In genomic region chr11:57638005-57638760, GRCh38 we compare ENCODE assay signal across 9 cellular contexts. TPM values are rescaled to one million over a fixed set of nuclear protein-coding genes. Genes with fewer than 3 reads are reported as not detected.
A peak's percentile ranks its signal among the peaks of the same experiment; 100 is the strongest.
DNase-seq lines count a peak whose midpoint lies in the region; ATAC-seq and TF ChIP-seq lines count a peak whose summit lies in the region.
"Had no signal": no experiment of that assay in that cellular context is flagged by ENCODE, and none has a peak within 500 bp of the region (broad histone marks: within the 10 kb centered on the region; RNA-seq: fewer than 3 reads in every experiment).

No MANE protein-coding gene starts in this region.

- peaks cover 39% of the 10 kb centered on the region for H3K4me1 Mint-ChIP-seq in osteocyte (ENCODE audit: unreplicated experiment)

- H3K27ac Mint-ChIP-seq in osteocyte (ENCODE audit: unreplicated experiment): peak overlapping the region; percentile 83

- DNase-seq in AG10803 (ENCODE audit: low read depth) (peak; percentile 86), NCI-H226 (peak; percentile 87), ascending aorta (ENCODE audit: low spot score in 2 of 2) (peak in 1 of 2 donors; percentile 88), left ventricle myocardium inferior (peak; percentile 63), osteocyte (ENCODE audit: extremely low spot score, unreplicated experiment) (peak; percentile 89), posterior vena cava (ENCODE audit: low spot score) (no peak)

- peak overlapping the region; percentile 92 for H3K4me3 Mint-ChIP-seq in osteocyte (ENCODE audit: unreplicated experiment)

- no peaks in the 10 kb centered on the region for H3K9me3 Mint-ChIP-seq in osteocyte (ENCODE audit: unreplicated experiment)

- H3K4me1 ChIP-seq in ascending aorta (peaks cover 3 to 27% of the 10 kb centered on the region in 2 donors), left ventricle myocardium inferior (peaks cover 40% of the 10 kb centered on the region)

- intact Hi-C loops in ascending aorta (cut with DNase I) (loop anchor here (2.0 kb wide), 1 partner anchor 41 kb away; the partner anchor contains the start of gene SERPING1), left ventricle myocardium inferior (cut with micrococcal nuclease) (no loop called here), posterior vena cava (cut with DNase I) (loop anchor here in 1 of 2 donors (5.0 kb wide), 1 partner anchor 36 kb away; no protein-coding TSS in a partner anchor)

- no peaks in the 10 kb centered on the region for H3K36me3 Mint-ChIP-seq in osteocyte (ENCODE audit: unreplicated experiment)

- peaks cover 17% of the 10 kb centered on the region for H3K27me3 Mint-ChIP-seq in osteocyte (ENCODE audit: unreplicated experiment)

- H3K27me3 ChIP-seq in ascending aorta (no peaks in the 10 kb centered on the region), left ventricle myocardium inferior (ENCODE audit: low read depth) (peaks cover 8% of the 10 kb centered on the region)

- peak overlapping the region; percentile 62 to 82 for H3K27ac ChIP-seq in ascending aorta
- peak overlapping the region; percentile 83 for H3K27ac ChIP-seq in left ventricle myocardium inferior (replicated peaks)
- H3K27ac ChIP-seq: HL-60 had no signal

- ATAC-seq in GM19043 (IDR thresholded peaks at IDR 0.05; ENCODE audit: low read depth, unreplicated experiment) (peak; percentile 51), GM21360 (IDR thresholded peaks at IDR 0.05; ENCODE audit: unreplicated experiment) (no peak)

- no peak for TF ChIP-seq CTCF in AG10803 (conservative IDR thresholded peaks at IDR 0.05; ENCODE audit: low read length)
- TF ChIP-seq CTCF in ascending aorta (IDR thresholded peaks at IDR 0.05): no peak
- no peak for TF ChIP-seq CTCF in left ventricle myocardium inferior (IDR thresholded peaks at IDR 0.05; ENCODE audit: borderline replicate concordance)
- TF ChIP-seq CTCF in osteocyte (IDR thresholded peaks at IDR 0.05): no peak

- H3K9me3 ChIP-seq in ascending aorta (no peaks in the 10 kb centered on the region), left ventricle myocardium inferior (replicated peaks) (no peaks in the 10 kb centered on the region)

- H3K36me3 ChIP-seq in ascending aorta: no peaks in the 10 kb centered on the region
- H3K36me3 ChIP-seq in left ventricle myocardium inferior: no peaks in the 10 kb centered on the region

- peak overlapping the region; percentile 99 for H3K4me3 ChIP-seq in AG10803 (ENCODE audit: low read length)
- H3K4me3 ChIP-seq in ascending aorta: peak overlapping the region; percentile 86 to 94
- H3K4me3 ChIP-seq in left ventricle myocardium inferior: peak overlapping the region; percentile 93

RNA-seq across cellular contexts. Expression of gene YPEL4, which starts 11.5 kb away (rescaled TPM):
- not detected for total RNA-seq in ascending aorta
- total RNA-seq in left ventricle myocardium inferior: 0.55 TPM
- 0.24 and 0.35 TPM in 2 replicates for total RNA-seq in osteocyte
- total RNA-seq in posterior vena cava: 1 to 10 TPM in 1 of 2 donors, under 1 TPM in 1; 0.33 to 1.3 TPM

RNA-seq across cellular contexts. Expression of gene CLP1, which starts 19.4 kb away (rescaled TPM):
- total RNA-seq in ascending aorta: 1.2 TPM
- 6.0 TPM for total RNA-seq in left ventricle myocardium inferior
- total RNA-seq in osteocyte: 12.6 and 14.4 TPM in 2 replicates
- total RNA-seq in posterior vena cava: 10 to 100 TPM in 1 of 2 donors, 1 to 10 TPM in 1; 7.6 to 10.3 TPM

RNA-seq across cellular contexts. Expression of gene ZDHHC5, which starts 29.7 kb away (rescaled TPM):
- 26.2 TPM for total RNA-seq in ascending aorta
- 45.8 TPM for total RNA-seq in left ventricle myocardium inferior
- total RNA-seq in osteocyte: 60.5 and 78.0 TPM in 2 replicates
- total RNA-seq in posterior vena cava: 10 to 100 TPM; 49.7 to 58.0 TPM

RNA-seq across cellular contexts. Expression of gene SERPING1, which starts 40.7 kb away (rescaled TPM):
- total RNA-seq in ascending aorta: 607 TPM
- 94.6 TPM for total RNA-seq in left ventricle myocardium inferior
- total RNA-seq in osteocyte: 19.9 and 21.9 TPM in 2 replicates
- total RNA-seq in posterior vena cava: 100 to 1,000 TPM; 501 to 774 TPM
